Comparison of ENCODE assay signal across 12 cellular contexts in genomic region chr3:99720985-99721632, GRCh38.
DNase-seq lines count a peak whose midpoint lies in the region; ATAC-seq, FAIRE-seq and TF ChIP-seq lines count a peak whose summit lies in the region.
"Had no signal": no experiment of that assay in that cellular context is flagged by ENCODE, and none has a peak within 500 bp of the region (broad histone marks: within the 10 kb centered on the region; RNA-seq: fewer than 3 reads in every experiment).

No MANE protein-coding gene starts in this region.

- H3K4me1 Mint-ChIP-seq in osteocyte (ENCODE audit: unreplicated experiment) = peaks cover 79% of the 10 kb centered on the region
- H3K4me1 Mint-ChIP-seq: stimulated activated memory B cell treated with anti-CD40 and anti-IgM and Interleukin-4, amounts not matched to agents 10 μg/mL and 1 μg/mL and 100 μg/mL, for 72 hours had no signal

- peak; percentile 11 for DNase-seq in ELR (ENCODE audit: low read depth)
- DNase-seq in NCI-H1105 treated with DMSO at 0.1 percent for 48 hours (lab: John Stamatoyannopoulos, UW) = peak; percentile 93
- no peak for DNase-seq in H1 (ENCODE audit: low read depth in 1 of 2, low spot score in 2 of 2)
- DNase-seq in osteocyte (ENCODE audit: extremely low spot score, unreplicated experiment) = no peak
- DNase-seq in NK-92 (lab: John Stamatoyannopoulos, UW; ENCODE audit: unreplicated experiment) = no peak
- DNase-seq: NCI-H1694 treated with DMSO at 0.1 percent for 48 hours, WERI-Rb-1 had no signal

- H2BK20ac ChIP-seq in H1 (ENCODE audit: low read length) = no peak overlapping the region

- H3K4me3 ChIP-seq in H1 (ENCODE audit: extremely low read depth in 1 of 4, insufficient read depth in 2 of 4, low read depth in 3 of 4, low read length in 4 of 4) = no peak overlapping the region
- H3K4me3 ChIP-seq: GM12878 had no signal

- H3K27ac ChIP-seq in H1 (ENCODE audit: low read depth, low read length) = no peak overlapping the region
- H3K27ac ChIP-seq: WERI-Rb-1 had no signal

- H4K8ac ChIP-seq in H1 (ENCODE audit: extremely low read depth, insufficient read depth, low read length) = no peak overlapping the region

- H3K9me3 Mint-ChIP-seq in osteocyte (ENCODE audit: unreplicated experiment) = no peaks in the 10 kb centered on the region
- H3K9me3 Mint-ChIP-seq: nephron; stimulated activated memory B cell treated with anti-CD40 and anti-IgM and Interleukin-4, amounts not matched to agents 10 μg/mL and 1 μg/mL and 100 μg/mL, for 72 hours had no signal

- no peaks in the 10 kb centered on the region for H3K27me3 ChIP-seq in H1 (replicated peaks in 1 of 4; ENCODE audit: control insufficient read depth in 3 of 4, extremely low read depth in 1 of 4, insufficient read depth in 3 of 4, low read length in 3 of 4)

- no peak overlapping the region for H2BK15ac ChIP-seq in H1 (ENCODE audit: low read length)

- peak overlapping the region; percentile 87 for H3K27ac Mint-ChIP-seq in osteocyte (ENCODE audit: unreplicated experiment)
- H3K27ac Mint-ChIP-seq: nephron; stimulated activated memory B cell treated with anti-CD40 and anti-IgM and Interleukin-4, amounts not matched to agents 10 μg/mL and 1 μg/mL and 100 μg/mL, for 72 hours had no signal

- H3K36me3 ChIP-seq in H1 (ENCODE audit: control insufficient read depth in 2 of 4, insufficient read depth in 4 of 4, low read length in 3 of 4) = no peaks in the 10 kb centered on the region
- H3K36me3 ChIP-seq: WERI-Rb-1 had no signal

- H3K36me3 Mint-ChIP-seq in osteocyte (ENCODE audit: unreplicated experiment) = peaks cover 20% of the 10 kb centered on the region
- H3K36me3 Mint-ChIP-seq: stimulated activated memory B cell treated with anti-CD40 and anti-IgM and Interleukin-4, amounts not matched to agents 10 μg/mL and 1 μg/mL and 100 μg/mL, for 72 hours had no signal

- no peak overlapping the region for H3K18ac ChIP-seq in H1 (ENCODE audit: extremely low read depth, low read length)

- H3K9ac ChIP-seq in H1 (replicated peaks in 1 of 4; ENCODE audit: extremely low read depth in 1 of 4, low read depth in 3 of 4, low read length in 3 of 4) = no peak overlapping the region

- H3K79me2 ChIP-seq in H1 (ENCODE audit: control insufficient read depth in 1 of 2, insufficient read depth in 2 of 2, low read length in 2 of 2) = no peaks in the 10 kb centered on the region

- H2BK5ac ChIP-seq in H1 (ENCODE audit: low read depth, low read length) = no peak overlapping the region

- TF ChIP-seq CTCF in H1 (IDR thresholded peaks at IDR 0.05; ENCODE audit: control extremely low read depth in 1 of 3, insufficient read depth in 1 of 3, low read depth in 1 of 3, low read length in 3 of 3) (no peak), osteocyte (IDR thresholded peaks at IDR 0.05) (no peak)

- H2BK12ac ChIP-seq in H1 (ENCODE audit: low read depth, low read length) = peak overlapping the region; percentile 62; the same call in 1 of the 2 replicates

- no peaks in the 10 kb centered on the region for H3K79me1 ChIP-seq in H1 (ENCODE audit: low read depth, low read length)

- H3K56ac ChIP-seq in H1 (replicated peaks; ENCODE audit: insufficient read length, low read depth, low read length) = no peak overlapping the region

- H4K91ac ChIP-seq in H1 (replicated peaks; ENCODE audit: insufficient read length, low read length) = no peak overlapping the region

- H3K4me1 ChIP-seq in H1 (replicated peaks in 1 of 4; ENCODE audit: control insufficient read depth in 3 of 4, insufficient read depth in 4 of 4, low read length in 3 of 4) = peaks cover 0 to 5% (median 2%) of the 10 kb centered on the region in 4 experiments; a peak in 1 of 7 replicates

- no peak overlapping the region for H3K4me2 ChIP-seq in H1 (ENCODE audit: insufficient read depth in 1 of 2, low read depth in 2 of 2, low read length in 2 of 2)

- ATAC-seq in HG03439 (IDR thresholded peaks at IDR 0.05; ENCODE audit: unreplicated experiment) (no peak), HG03159 (IDR thresholded peaks at IDR 0.05; ENCODE audit: unreplicated experiment) (no peak)
- ATAC-seq: GM12878; stimulated activated memory B cell treated with anti-CD40 and anti-IgM and Interleukin-4, amounts not matched to agents 10 μg/mL and 1 μg/mL and 100 μg/mL, for 72 hours had no signal

- no peak overlapping the region for H2BK120ac ChIP-seq in H1 (replicated peaks; ENCODE audit: low read depth, low read length)

- no peak overlapping the region for H2AK5ac ChIP-seq in H1 (ENCODE audit: low read depth, low read length)

- H4K20me1 ChIP-seq in H1 (replicated peaks in 1 of 2; ENCODE audit: control insufficient read depth in 1 of 2, insufficient read depth in 2 of 2, low read length in 2 of 2) = no peaks in the 10 kb centered on the region

- CTCF ChIA-PET in H1 (lab: Charles Lee; ENCODE audit: partially characterized antibody) = no interaction called here

- no peak for TF ChIP-seq EP300 in H1 (IDR thresholded peaks at IDR 0.05; ENCODE audit: borderline replicate concordance in 1 of 2, low read depth in 2 of 2, low read length in 2 of 2)

- no peak overlapping the region for H3K14ac ChIP-seq in H1 (ENCODE audit: insufficient read length)

- H4K5ac ChIP-seq in H1 (ENCODE audit: insufficient read length, low read depth, low read length) = no peak overlapping the region

- 59% methylated on average over 8 of the region's 8 CpGs; no CpG with 5 or more reads in 1 of the 2 experiments for WGBS in H1 (ENCODE audit: extremely low coverage in 1 of 2, insufficient coverage in 1 of 2, insufficient read length in 1 of 2, insufficient replicate concordance in 2 of 2, low coverage in 1 of 2, low lambda C conversion rate in 2 of 2, missing lambda C conversion rate in 1 of 2), 2 experiments

- H2AFZ ChIP-seq in H1 (ENCODE audit: low read length) = 0 out of 2 replicates have a peak overlapping the region, but pooled peaks have one; percentile 63

- TF ChIP-seq POLR2A in H1 (IDR thresholded peaks at IDR 0.05; ENCODE audit: control extremely low read depth in 1 of 2, low read depth in 2 of 2, low read length in 2 of 2) = no peak

- H3K4ac ChIP-seq in H1 (replicated peaks; ENCODE audit: insufficient read length, low read depth, low read length) = no peak overlapping the region

- no peaks in the 10 kb centered on the region for H3K23me2 ChIP-seq in H1 (ENCODE audit: low read depth, low read length)

- no peak overlapping the region for H3K4me3 Mint-ChIP-seq in osteocyte (ENCODE audit: unreplicated experiment)
- H3K4me3 Mint-ChIP-seq: nephron; stimulated activated memory B cell treated with anti-CD40 and anti-IgM and Interleukin-4, amounts not matched to agents 10 μg/mL and 1 μg/mL and 100 μg/mL, for 72 hours had no signal

- no peak for FAIRE-seq in H1 (lab: Jason Lieb, UNC)
- FAIRE-seq: GM12878 had no signal

- no peaks in the 10 kb centered on the region for H3K27me3 Mint-ChIP-seq in osteocyte (ENCODE audit: unreplicated experiment)
- H3K27me3 Mint-ChIP-seq: stimulated activated memory B cell treated with anti-CD40 and anti-IgM and Interleukin-4, amounts not matched to agents 10 μg/mL and 1 μg/mL and 100 μg/mL, for 72 hours had no signal

- POLR2A ChIA-PET in H1 (lab: Charles Lee; ENCODE audit: partially characterized antibody) = no interaction called here

- no peak overlapping the region for H3K23ac ChIP-seq in H1 (ENCODE audit: insufficient read length)

- H3K9me3 ChIP-seq in H1 (ENCODE audit: insufficient read depth in 2 of 2, low read depth in 1 of 2, low read length in 1 of 2) = no peaks in the 10 kb centered on the region

- TF ChIP-seq RAD21 in H1 (IDR thresholded peaks at IDR 0.05 in 1 of 2, conservative IDR thresholded peaks at IDR 0.05 in 1 of 2; ENCODE audit: low read depth in 2 of 2, low read length in 2 of 2) = no peak

TF ChIP-seq in H1, 55 proteins besides CTCF, POLR2A, EP300 and RAD21:
- TF ChIP-seq KDM5A (IDR thresholded peaks at IDR 0.05; ENCODE audit: low read length) (no peak), RNF2 (IDR thresholded peaks at IDR 0.05; ENCODE audit: borderline replicate concordance, low read depth, low read length, missing control alignments, poor library complexity, severe bottlenecking) (no peak), TAF7 (optimal IDR thresholded peaks at IDR 0.05; ENCODE audit: borderline replicate concordance, low read depth, low read length) (no peak), HDAC6 (IDR thresholded peaks at IDR 0.05; ENCODE audit: low read depth, low read length) (no peak), NANOG (IDR thresholded peaks at IDR 0.05; ENCODE audit: insufficient read depth, low read depth, low read length, poor library complexity, severe bottlenecking) (no peak), SP2 (IDR thresholded peaks at IDR 0.05; ENCODE audit: low read length) (no peak)

Comparison
In these comparisons a context has a peak if more than half of its experiments do, and no peak if none do; other contexts are left out.
1. DNase-seq: peak in ELR (single experiment) and NCI-H1105 treated with DMSO at 0.1 percent for 48 hours (single experiment); none in H1 (0 of 2), osteocyte (single experiment) and NK-92 (single experiment).